22 cellular contexts compared by ENCODE assay signal in genomic region chr2:85950743-85951142, GRCh38.
DNase-seq lines count a peak whose midpoint lies in the region; TF ChIP-seq lines count a peak whose summit lies in the region.
"Had no signal": no experiment of that assay in that cellular context is flagged by ENCODE, and none has a peak within 500 bp of the region (broad histone marks: within the 10 kb centered on the region; RNA-seq: fewer than 3 reads in every experiment).

No MANE protein-coding gene starts in this region.

- DNase-seq in dermis blood vessel endothelial cell, result peak; percentile 73
- DNase-seq in islet precursor cell, result peak; percentile 15
- DNase-seq in mucosa of gallbladder (ENCODE audit: low spot score), result peak; percentile 5
- DNase-seq in lower leg skin (ENCODE audit: low spot score in 2 of 2), result no peak
- no peak for DNase-seq in activated CD8-positive, alpha-beta memory T cell treated with anti-CD3 and anti-CD28 coated beads, Interleukin-2, amount 50 U/mL, for 48 hours
- DNase-seq in NCI-H146 treated with DMSO at 0.1 percent for 48 hours (lab: John Stamatoyannopoulos, UW; ENCODE audit: unreplicated experiment), result no peak
- DNase-seq: 8988T; ACHN; AML-193; BE2C; CD4-positive, alpha-beta T cell; CD8-positive, alpha-beta memory T cell; DMS 273 treated with DMSO at 0.1 percent for 48 hours; DMS79; EL; GDM1; GM23248; H7; HCEC 1CT had no signal

- TF ChIP-seq POLR2A in lower leg skin (IDR thresholded peaks at IDR 0.05), result no peak

- no peak overlapping the region for H3K4me3 ChIP-seq in lower leg skin (ENCODE audit: low read depth, poor library complexity, severe bottlenecking)
- H3K4me3 ChIP-seq: A549; BLaER1 treated with 17β-estradiol and CSF1 and Interleukin-3, amounts not matched to agents 10 nM and 100 nM; GM12878; GM23248 had no signal

- TF ChIP-seq CTCF in lower leg skin (IDR thresholded peaks at IDR 0.05), result no peak

- 95% methylated on average over 4 of the region's 4 CpGs for WGBS in lower leg skin, 2 donors

- intact Hi-C loops in lower leg skin (cut with DNase I; ENCODE audit: low total_unique reads), result no loop called here

Comparison
In these comparisons a context has a peak if more than half of its experiments do, and no peak if none do; other contexts are left out.
1. DNase-seq: peak in dermis blood vessel endothelial cell (single experiment), islet precursor cell (single experiment) and mucosa of gallbladder (single experiment); none in lower leg skin (0 of 2), activated CD8-positive, alpha-beta memory T cell treated with anti-CD3 and anti-CD28 coated beads, Interleukin-2, amount 50 U/mL, for 48 hours (single experiment) and NCI-H146 treated with DMSO at 0.1 percent for 48 hours (single experiment).